In genomic region chr12:19999793-20000138, GRCh38 we compare ENCODE assay signal across 19 cellular contexts.
DNase-seq lines count a peak whose midpoint lies in the region; ATAC-seq, FAIRE-seq and TF ChIP-seq lines count a peak whose summit lies in the region.
"Had no signal": no experiment of that assay in that cellular context is flagged by ENCODE, and none has a peak within 500 bp of the region (broad histone marks: within the 10 kb centered on the region; RNA-seq: fewer than 3 reads in every experiment).

No MANE protein-coding gene starts in this region.

- H3K4ac ChIP-seq in trophoblast cell (ENCODE audit: low read depth, low read length), result no peak overlapping the region

- no peaks in the 10 kb centered on the region for H3F3A ChIP-seq in GM23338 (replicated peaks; ENCODE audit: low read depth)

- peak overlapping the region; percentile 77 for H3K4me2 ChIP-seq in A549
- no peak overlapping the region for H3K4me2 ChIP-seq in GM23338
- H3K4me2 ChIP-seq in hepatocyte, result peak overlapping the region; percentile 4
- no peak overlapping the region for H3K4me2 ChIP-seq in trophoblast cell (ENCODE audit: low read length)

- H2BK12ac ChIP-seq in trophoblast cell (ENCODE audit: low read length), result peak overlapping the region; percentile 43

- no peak overlapping the region for H4K8ac ChIP-seq in trophoblast cell (ENCODE audit: low read depth, low read length)

- no peak for FAIRE-seq in A549 (lab: Jason Lieb, UNC)

- ATAC-seq in A549, result peak; percentile 37 to 62; a peak in 3 of 6 replicates
- no peak for ATAC-seq in GM23338
- no peak for ATAC-seq in GM18867 (IDR thresholded peaks at IDR 0.05; ENCODE audit: unreplicated experiment)
- no peak for ATAC-seq in activated CD8-positive, alpha-beta T cell treated with anti-CD3 and anti-CD28 coated beads, Interleukin-2, amount 10 ng/mL, durations not matched to agents 7 days and 5 days
- no peak for ATAC-seq in SK-N-SH treated with all-trans-retinoic acid at 6 μM for 48 hours
- ATAC-seq: Panc1 had no signal

- H3K4me3 ChIP-seq in A549 (no peak overlapping the region; the same call in 2 of the 3 replicates), GM23338 (no peak overlapping the region), hepatocyte (no peak overlapping the region), trophoblast cell (ENCODE audit: low read depth, low read length) (no peak overlapping the region)
- H3K4me3 ChIP-seq: SJSA1 had no signal

- no peaks in the 10 kb centered on the region for H3K27me3 Mint-ChIP-seq in GM23338 (ENCODE audit: insufficient read depth, low read depth, poor library complexity)
- no peaks in the 10 kb centered on the region for H3K27me3 Mint-ChIP-seq in activated CD8-positive, alpha-beta T cell treated with anti-CD3 and anti-CD28 coated beads, Interleukin-2, amount 10 ng/mL, durations not matched to agents 7 days and 5 days (ENCODE audit: low read depth)
- H3K27me3 Mint-ChIP-seq: CD4-positive, CD25-positive, alpha-beta regulatory T cell had no signal

- no peak overlapping the region for H3K4me3 Mint-ChIP-seq in GM23338
- H3K4me3 Mint-ChIP-seq in activated CD8-positive, alpha-beta T cell treated with anti-CD3 and anti-CD28 coated beads, Interleukin-2, amount 10 ng/mL, durations not matched to agents 7 days and 5 days, result no peak overlapping the region
- H3K4me3 Mint-ChIP-seq: CD4-positive, CD25-positive, alpha-beta regulatory T cell had no signal

- TF ChIP-seq RAD21 in A549 (conservative IDR thresholded peaks at IDR 0.05 in 1 of 2, IDR thresholded peaks at IDR 0.05 in 1 of 2), result no peak

- 0 out of 2 replicates have a peak overlapping the region, but pooled peaks have one; percentile 19 for H2AFZ ChIP-seq in GM23338
- no peak overlapping the region for H2AFZ ChIP-seq in hepatocyte
- no peak overlapping the region for H2AFZ ChIP-seq in trophoblast cell (ENCODE audit: insufficient read depth, low read length, poor library complexity)

- H3K9me3 Mint-ChIP-seq in GM23338, result no peaks in the 10 kb centered on the region
- H3K9me3 Mint-ChIP-seq in activated CD8-positive, alpha-beta T cell treated with anti-CD3 and anti-CD28 coated beads, Interleukin-2, amount 10 ng/mL, durations not matched to agents 7 days and 5 days (ENCODE audit: insufficient read depth), result no peaks in the 10 kb centered on the region

- H3K9me2 ChIP-seq in GM23338 (ENCODE audit: insufficient read depth) (no peaks in the 10 kb centered on the region), hepatocyte (replicated peaks; ENCODE audit: insufficient read depth) (no peaks in the 10 kb centered on the region)

- H4K91ac ChIP-seq in trophoblast cell (ENCODE audit: low read depth, low read length), result no peak overlapping the region

- TF ChIP-seq CTCF in A549 (IDR thresholded peaks at IDR 0.05) (no peak), GM23338 (conservative IDR thresholded peaks at IDR 0.05; ENCODE audit: low read depth in 2 of 2) (no peak), hepatocyte (IDR thresholded peaks at IDR 0.05; ENCODE audit: poor library complexity) (no peak)

- 13% methylated on average over 1 of the region's 1 CpG for WGBS in A549 (ENCODE audit: missing lambda C conversion rate)
- 59% methylated on average over 1 of the region's 1 CpG for WGBS in hepatocyte (ENCODE audit: low lambda C conversion rate, missing lambda C conversion rate)
- WGBS in trophoblast cell (ENCODE audit: extremely low coverage, insufficient coverage, insufficient read length), result no CpG with 5 or more reads among the region's 1 CpG

- no peaks in the 10 kb centered on the region for H4K20me1 ChIP-seq in GM23338 (replicated peaks; ENCODE audit: insufficient read depth)
- H4K20me1 ChIP-seq in hepatocyte (ENCODE audit: insufficient read depth, poor library complexity, severe bottlenecking), result no peaks in the 10 kb centered on the region

- H2BK120ac ChIP-seq in trophoblast cell (ENCODE audit: insufficient read depth, low read length, poor library complexity), result no peak overlapping the region

- no peaks in the 10 kb centered on the region for H3K9me3 ChIP-seq in A549
- no peaks in the 10 kb centered on the region for H3K9me3 ChIP-seq in hepatocyte (ENCODE audit: low read depth)
- no peaks in the 10 kb centered on the region for H3K9me3 ChIP-seq in trophoblast cell (ENCODE audit: insufficient read depth, low read depth, low read length)
- H3K9me3 ChIP-seq: SJSA1 had no signal

- H3K36me3 ChIP-seq in GM23338 (ENCODE audit: insufficient read depth), result no peaks in the 10 kb centered on the region
- H3K36me3 ChIP-seq in hepatocyte (replicated peaks; ENCODE audit: insufficient read depth, low read depth), result no peaks in the 10 kb centered on the region
- H3K36me3 ChIP-seq in trophoblast cell (ENCODE audit: control insufficient read depth in 1 of 2, insufficient read depth in 2 of 2, low read length in 2 of 2), result no peaks in the 10 kb centered on the region
- H3K36me3 ChIP-seq: SJSA1 had no signal

- no peak overlapping the region for H3K23ac ChIP-seq in trophoblast cell (ENCODE audit: low read length)

- H3K27ac ChIP-seq in A549 (peak overlapping the region; percentile 81 to 85), GM23338 (ENCODE audit: low read depth) (no peak overlapping the region), hepatocyte (peak overlapping the region; percentile 76), trophoblast cell (ENCODE audit: low read depth, low read length) (peak overlapping the region; percentile 52)
- H3K27ac ChIP-seq: SJSA1 had no signal

- no peak overlapping the region for H3K18ac ChIP-seq in trophoblast cell (ENCODE audit: low read length)

- H2AK5ac ChIP-seq in trophoblast cell (ENCODE audit: low read length), result no peak overlapping the region

- POLR2A ChIA-PET in A549 (lab: Yijun Ruan, JAX), result no interaction called here
- POLR2A ChIA-PET in activated CD8-positive, alpha-beta T cell treated with anti-CD3 and anti-CD28 coated beads, Interleukin-2, amount 10 ng/mL, durations not matched to agents 7 days and 5 days (lab: Charles Lee), result no interaction called here

- H3K79me2 ChIP-seq in GM23338 (replicated peaks; ENCODE audit: insufficient read depth) (no peaks in the 10 kb centered on the region), hepatocyte (no peaks in the 10 kb centered on the region), trophoblast cell (ENCODE audit: control insufficient read depth, insufficient read depth, low read length, poor library complexity) (no peaks in the 10 kb centered on the region)

- TF ChIP-seq POLR2A in A549 (IDR thresholded peaks at IDR 0.05; ENCODE audit: low read length), result no peak

- H3K79me1 ChIP-seq in trophoblast cell (ENCODE audit: low read length), result peaks cover 5% of the 10 kb centered on the region

- H3K14ac ChIP-seq in trophoblast cell (ENCODE audit: low read length), result no peak overlapping the region

- CTCF ChIA-PET in A549 (lab: Yijun Ruan, JAX), result no interaction called here
- CTCF ChIA-PET in activated CD8-positive, alpha-beta T cell treated with anti-CD3 and anti-CD28 coated beads, Interleukin-2, amount 10 ng/mL, durations not matched to agents 7 days and 5 days (lab: Charles Lee), result no interaction called here

- H3K27me3 ChIP-seq in GM23338 (ENCODE audit: insufficient read depth) (no peaks in the 10 kb centered on the region), hepatocyte (no peaks in the 10 kb centered on the region), trophoblast cell (ENCODE audit: insufficient read depth, low read length) (no peaks in the 10 kb centered on the region)
- H3K27me3 ChIP-seq: SJSA1 had no signal

- H3K4me1 ChIP-seq in A549, result peaks cover 35% of the 10 kb centered on the region
- H3K4me1 ChIP-seq in GM23338 (ENCODE audit: insufficient read depth), result peaks cover 4% of the 10 kb centered on the region; the same call in 1 of the 2 replicates
- H3K4me1 ChIP-seq in hepatocyte (ENCODE audit: insufficient read depth), result peaks cover 36% of the 10 kb centered on the region
- peaks cover 0 to 8% of the 10 kb centered on the region in 2 experiments for H3K4me1 ChIP-seq in trophoblast cell (ENCODE audit: control insufficient read depth in 1 of 2, insufficient read depth in 2 of 2, low read length in 2 of 2)
- H3K4me1 ChIP-seq: SJSA1 had no signal

- no peaks in the 10 kb centered on the region for H3K36me3 Mint-ChIP-seq in GM23338 (ENCODE audit: low read depth)
- H3K36me3 Mint-ChIP-seq in activated CD8-positive, alpha-beta T cell treated with anti-CD3 and anti-CD28 coated beads, Interleukin-2, amount 10 ng/mL, durations not matched to agents 7 days and 5 days (ENCODE audit: low read depth), result no peaks in the 10 kb centered on the region
- H3K36me3 Mint-ChIP-seq: CD4-positive, CD25-positive, alpha-beta regulatory T cell had no signal

- H3K27ac Mint-ChIP-seq in GM23338, result no peak overlapping the region
- no peak overlapping the region for H3K27ac Mint-ChIP-seq in activated CD8-positive, alpha-beta T cell treated with anti-CD3 and anti-CD28 coated beads, Interleukin-2, amount 10 ng/mL, durations not matched to agents 7 days and 5 days
- H3K27ac Mint-ChIP-seq: CD4-positive, CD25-positive, alpha-beta regulatory T cell had no signal

- no peak for TF ChIP-seq EP300 in A549 (IDR thresholded peaks at IDR 0.05)

- no peak overlapping the region for H3K9ac ChIP-seq in trophoblast cell (ENCODE audit: low read length)

- peaks cover 5% of the 10 kb centered on the region; the same call in 2 of the 3 replicates for H3K4me1 Mint-ChIP-seq in GM23338
- H3K4me1 Mint-ChIP-seq in activated CD8-positive, alpha-beta T cell treated with anti-CD3 and anti-CD28 coated beads, Interleukin-2, amount 10 ng/mL, durations not matched to agents 7 days and 5 days (ENCODE audit: low read depth), result no peaks in the 10 kb centered on the region
- H3K4me1 Mint-ChIP-seq: CD4-positive, CD25-positive, alpha-beta regulatory T cell had no signal

- no peak overlapping the region for H2BK5ac ChIP-seq in trophoblast cell (ENCODE audit: low read depth, low read length, poor library complexity)

- H4K12ac ChIP-seq in trophoblast cell (ENCODE audit: low read depth, low read length), result no peak overlapping the region

- DNase-seq in A549 (ENCODE audit: low read depth in 1 of 2, low spot score in 1 of 2) (no peak), GM23338 (ENCODE audit: low spot score) (no peak), hepatocyte (ENCODE audit: low spot score) (no peak), trophoblast cell (no peak)
- DNase-seq in activated CD8-positive, alpha-beta T cell treated with anti-CD3 and anti-CD28 coated beads, Interleukin-2, amount 10 ng/mL, durations not matched to agents 7 days and 5 days, result no peak
- DNase-seq: CD4-positive, CD25-positive, alpha-beta regulatory T cell; DMS79; H7; Karpas-422; MV-4-11; NCI-H1694; NCI-H2081; NCI-H2171; NCI-H524 treated with DMSO at 0.1 percent for 48 hours; NCI-H82 had no signal

TF ChIP-seq in GM23338, 12 proteins besides CTCF, POLR2A, EP300 and RAD21 (continues in another document):
- TF ChIP-seq JUNB (IDR thresholded peaks at IDR 0.05; ENCODE audit: unreplicated experiment) (no peak), ZNF331 (CRISPR knock-in tag; IDR thresholded peaks at IDR 0.05; ENCODE audit: low read depth) (no peak), EZH2phosphoT487 (IDR thresholded peaks at IDR 0.05; ENCODE audit: unreplicated experiment) (no peak), POLR2AphosphoS5 (IDR thresholded peaks at IDR 0.05; ENCODE audit: low read depth) (no peak)

TF ChIP-seq in SK-N-SH treated with all-trans-retinoic acid at 6 μM for 48 hours, 23 proteins besides CTCF, POLR2A, EP300 and RAD21 (continues in another document):
- TF ChIP-seq ZFP3 (CRISPR knock-in tag; IDR thresholded peaks at IDR 0.05) (no peak), BACH2 (CRISPR knock-in tag; IDR thresholded peaks at IDR 0.05; ENCODE audit: borderline replicate concordance) (no peak), TOX (CRISPR knock-in tag; IDR thresholded peaks at IDR 0.05; ENCODE audit: borderline replicate concordance) (no peak), OSR1 (CRISPR knock-in tag; IDR thresholded peaks at IDR 0.05) (no peak)

Comparison
In these comparisons a context has a peak if more than half of its experiments do, and no peak if none do; other contexts are left out.
1. ATAC-seq: peak in A549 (2 of 2); none in GM23338 (single experiment), GM18867 (single experiment), activated CD8-positive, alpha-beta T cell treated with anti-CD3 and anti-CD28 coated beads, Interleukin-2, amount 10 ng/mL, durations not matched to agents 7 days and 5 days (single experiment) and SK-N-SH treated with all-trans-retinoic acid at 6 μM for 48 hours (single experiment).
2. H3K4me2 ChIP-seq: peak in A549 (single experiment) and hepatocyte (single experiment); none in GM23338 (single experiment) and trophoblast cell (single experiment).